In the genomic region with DNA sequence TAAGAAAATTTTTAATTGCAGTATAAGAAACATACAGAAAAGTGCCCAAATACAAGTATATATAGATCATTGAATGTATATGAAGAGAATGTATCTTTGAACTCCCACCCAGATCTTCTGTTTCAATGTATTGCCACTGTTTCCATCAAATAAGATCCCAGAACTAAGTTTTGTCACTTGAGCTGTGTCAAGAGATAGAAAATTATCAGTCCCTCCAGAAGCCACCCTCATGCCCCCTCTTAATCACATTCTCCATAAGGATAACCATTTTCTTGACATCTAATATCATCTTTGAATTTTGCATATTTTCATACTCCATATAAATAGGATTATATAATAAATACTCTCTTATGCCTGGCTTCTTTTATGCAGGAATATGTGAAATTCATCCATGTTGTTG, we compare ENCODE assay signal across 37 cellular contexts. TPM values are rescaled to one million over a fixed set of nuclear protein-coding genes. Genes with fewer than 3 reads are reported as not detected.
"Had no signal": no experiment of that assay in that cellular context is flagged by ENCODE, and none has a peak within 500 bp of the region (broad histone marks: within the 10 kb centered on the region; RNA-seq: fewer than 3 reads in every experiment).

No MANE protein-coding gene starts in this region.

- DNase-seq: activated B cell treated with CpG ODN at 0.5 μM for 24 hours; activated CD4-positive, alpha-beta memory T cell treated with anti-CD3 and anti-CD28 coated beads, Interleukin-2, amount 10 ng/mL, durations not matched to agents 7 days and 5 days; activated CD4-positive, alpha-beta T cell treated with anti-CD3 and anti-CD28 coated beads for 4 hours; activated CD4-positive, alpha-beta T cell treated with anti-CD3 and anti-CD28 coated beads, Interleukin-2, amount 10 ng/mL, durations not matched to agents 24 days and 14 days; activated CD4-positive, alpha-beta T cell treated with anti-CD3 and anti-CD28 coated beads, Interleukin-2, amount 50 U/mL, for 48 hours; activated CD4-positive, CD25-positive, alpha-beta regulatory T cell treated with anti-CD3 and anti-CD28 coated beads, Interleukin-2, amount 50 U/mL, for 72 hours; activated CD8-positive, alpha-beta memory T cell treated with anti-CD3 and anti-CD28 coated beads for 24 hours; activated CD8-positive, alpha-beta memory T cell treated with anti-CD3 and anti-CD28 coated beads, Interleukin-2, amount 10 ng/mL, durations not matched to agents 7 days and 5 days; activated CD8-positive, alpha-beta memory T cell treated with anti-CD3 and anti-CD28 coated beads, Interleukin-2, amount 50 U/mL, for 48 hours; activated CD8-positive, alpha-beta T cell treated with anti-CD3 and anti-CD28 coated beads, Interleukin-2, amount 10 ng/mL, durations not matched to agents 7 days and 5 days; activated effector memory CD4-positive, alpha-beta T cell treated with anti-CD3 and anti-CD28 coated beads, Interleukin-2, amount 50 U/mL, for 16 hours; activated gamma-delta T cell treated with Interleukin-2 at 50 U/mL for 16 hours; activated naive CD4-positive, alpha-beta T cell; activated naive CD4-positive, alpha-beta T cell treated with anti-CD3 and anti-CD28 coated beads for 36 hours; activated naive CD4-positive, alpha-beta T cell treated with anti-CD3 and anti-CD28 coated beads, Interleukin-2, amount 50 U/mL, for 16 hours; activated naive CD8-positive, alpha-beta T cell treated with anti-CD3 and anti-CD28 coated beads for 36 hours; activated T-cell treated with anti-CD3 and anti-CD28 coated beads, Interleukin-2, amount 50 U/mL, for 24 hours; activated T-cell treated with anti-CD3 and anti-CD28 coated beads, Interleukin-2, amount 50 U/mL, for 72 hours; adrenal gland; amniotic stem cell; aorta; body of pancreas; brain microvascular endothelial cell; central memory CD4-positive, alpha-beta T cell; T-helper 1 cell; T-helper 2 cell; T-helper 9 cell had no signal

- H3K4me3 Mint-ChIP-seq: activated B cell treated with CpG ODN at 0.5 μM for 24 hours; activated CD4-positive, alpha-beta memory T cell treated with anti-CD3 and anti-CD28 coated beads, Interleukin-2, amount 10 ng/mL, durations not matched to agents 7 days and 5 days; activated CD4-positive, alpha-beta T cell treated with anti-CD3 and anti-CD28 coated beads, Interleukin-2, amount 10 ng/mL, durations not matched to agents 24 days and 14 days; activated CD8-positive, alpha-beta memory T cell treated with anti-CD3 and anti-CD28 coated beads, Interleukin-2, amount 10 ng/mL, durations not matched to agents 7 days and 5 days; activated CD8-positive, alpha-beta T cell treated with anti-CD3 and anti-CD28 coated beads, Interleukin-2, amount 10 ng/mL, durations not matched to agents 7 days and 5 days; activated naive CD4-positive, alpha-beta T cell treated with anti-CD3 and anti-CD28 coated beads for 36 hours; activated naive CD8-positive, alpha-beta T cell treated with anti-CD3 and anti-CD28 coated beads for 36 hours; activated T-cell treated with anti-CD3 and anti-CD28 coated beads, Interleukin-2, amount 50 U/mL, for 24 hours; activated T-cell treated with anti-CD3 and anti-CD28 coated beads, Interleukin-2, amount 50 U/mL, for 72 hours; activated T-helper 1 cell treated with anti-CD3 and anti-CD28 coated beads, Interleukin-12 subunit alpha, Interleukin-12 subunit beta, Interleukin-2, Interleukin-4 antibody, amounts not matched to agents 30 ng/mL and 10 ng/mL and 1 ng/mL, durations not matched to agents 14 hours and 24 hours and 36 hours; activated T-helper 17 cell treated with anti-CD3 and anti-CD28 coated beads, Interleukin-2, amount 50 U/mL, for 72 hours; T-helper 1 cell treated with Interleukin-12 subunit alpha and Interleukin-12 subunit beta and Interleukin-4 antibody, amounts not matched to agents 30 μg/mL and 1 μg/mL, for 36 hours; T-helper 2 cell treated with Interferon-gamma antibody and Interleukin-4, amounts not matched to agents 5 μg/mL and 100 μg/mL, for 36 hours had no signal

- FAIRE-seq: astrocyte, TTC549 had no signal

- H3K9me3 Mint-ChIP-seq: activated CD4-positive, alpha-beta memory T cell treated with anti-CD3 and anti-CD28 coated beads, Interleukin-2, amount 10 ng/mL, durations not matched to agents 7 days and 5 days; activated naive CD4-positive, alpha-beta T cell treated with anti-CD3 and anti-CD28 coated beads, Interleukin-2, amount 50 U/mL, for 72 hours; activated T-cell treated with anti-CD3 and anti-CD28 coated beads, Interleukin-2, amount 50 U/mL, for 72 hours; activated T-helper 17 cell treated with anti-CD3 and anti-CD28 coated beads, Interleukin-2, amount 50 U/mL, for 72 hours; T-helper 1 cell treated with Interleukin-12 subunit alpha and Interleukin-12 subunit beta and Interleukin-4 antibody, amounts not matched to agents 30 μg/mL and 1 μg/mL, for 36 hours had no signal

- H3K4me1 Mint-ChIP-seq: activated T-helper 17 cell treated with anti-CD3 and anti-CD28 coated beads, Interleukin-2, amount 50 U/mL, for 72 hours had no signal

- H3K36me3 Mint-ChIP-seq: activated CD8-positive, alpha-beta memory T cell treated with anti-CD3 and anti-CD28 coated beads, Interleukin-2, amount 10 ng/mL, durations not matched to agents 7 days and 5 days had no signal

- H3K27ac Mint-ChIP-seq: activated B cell treated with CpG ODN at 0.5 μM for 24 hours; activated CD4-positive, alpha-beta memory T cell treated with anti-CD3 and anti-CD28 coated beads, Interleukin-2, amount 10 ng/mL, durations not matched to agents 7 days and 5 days; activated CD4-positive, alpha-beta T cell treated with anti-CD3 and anti-CD28 coated beads, Interleukin-2, amount 10 ng/mL, durations not matched to agents 24 days and 14 days; activated CD8-positive, alpha-beta memory T cell treated with anti-CD3 and anti-CD28 coated beads, Interleukin-2, amount 10 ng/mL, durations not matched to agents 7 days and 5 days; activated CD8-positive, alpha-beta T cell treated with anti-CD3 and anti-CD28 coated beads, Interleukin-2, amount 10 ng/mL, durations not matched to agents 7 days and 5 days; activated naive CD4-positive, alpha-beta T cell treated with anti-CD3 and anti-CD28 coated beads for 36 hours; activated naive CD4-positive, alpha-beta T cell treated with anti-CD3 and anti-CD28 coated beads, Interleukin-2, amount 50 U/mL, for 72 hours; activated naive CD8-positive, alpha-beta T cell treated with anti-CD3 and anti-CD28 coated beads for 36 hours; activated T-cell treated with anti-CD3 and anti-CD28 coated beads, Interleukin-2, amount 50 U/mL, for 24 hours; activated T-cell treated with anti-CD3 and anti-CD28 coated beads, Interleukin-2, amount 50 U/mL, for 72 hours; activated T-helper 1 cell treated with anti-CD3 and anti-CD28 coated beads, Interleukin-12 subunit alpha, Interleukin-12 subunit beta, Interleukin-2, Interleukin-4 antibody, amounts not matched to agents 30 ng/mL and 10 ng/mL and 1 ng/mL, durations not matched to agents 14 hours and 24 hours and 36 hours; activated T-helper 17 cell treated with anti-CD3 and anti-CD28 coated beads, Interleukin-2, amount 50 U/mL, for 72 hours; T-helper 1 cell treated with Interleukin-12 subunit alpha and Interleukin-12 subunit beta and Interleukin-4 antibody, amounts not matched to agents 30 μg/mL and 1 μg/mL, for 36 hours; T-helper 2 cell treated with Interferon-gamma antibody and Interleukin-4, amounts not matched to agents 5 μg/mL and 100 μg/mL, for 36 hours had no signal

RNA-seq across cellular contexts. Expression of gene GPX5, which starts 20.3 kb away (rescaled TPM):
- total RNA-seq: activated B cell treated with CpG ODN at 0.5 μM for 24 hours; activated CD4-positive, alpha-beta memory T cell treated with anti-CD3 and anti-CD28 coated beads, Interleukin-2, amount 10 ng/mL, durations not matched to agents 7 days and 5 days; activated CD4-positive, alpha-beta T cell treated with anti-CD3 and anti-CD28 coated beads, Interleukin-2, amount 10 ng/mL, durations not matched to agents 24 days and 14 days; activated CD8-positive, alpha-beta memory T cell treated with anti-CD3 and anti-CD28 coated beads, Interleukin-2, amount 10 ng/mL, durations not matched to agents 7 days and 5 days; activated CD8-positive, alpha-beta T cell treated with anti-CD3 and anti-CD28 coated beads, Interleukin-2, amount 10 ng/mL, durations not matched to agents 7 days and 5 days; activated naive CD4-positive, alpha-beta T cell treated with anti-CD3 and anti-CD28 coated beads for 36 hours; activated naive CD4-positive, alpha-beta T cell treated with anti-CD3 and anti-CD28 coated beads, Interleukin-2, amount 50 U/mL, for 72 hours; activated naive CD8-positive, alpha-beta T cell treated with anti-CD3 and anti-CD28 coated beads for 36 hours; activated T-cell treated with anti-CD3 and anti-CD28 coated beads, Interleukin-2, amount 50 U/mL, for 72 hours; activated T-helper 1 cell treated with anti-CD3 and anti-CD28 coated beads, Interleukin-12 subunit alpha, Interleukin-12 subunit beta, Interleukin-2, Interleukin-4 antibody, amounts not matched to agents 30 ng/mL and 10 ng/mL and 1 ng/mL, durations not matched to agents 14 hours and 24 hours and 36 hours; activated T-helper 17 cell treated with anti-CD3 and anti-CD28 coated beads, Interleukin-2, amount 50 U/mL, for 72 hours; adrenal gland; aorta; body of pancreas; breast epithelium; cardiac septum; cerebellum had no signal

RNA-seq across cellular contexts. Expression of gene GPX6, which starts 30.4 kb away (rescaled TPM):
- total RNA-seq: activated B cell treated with CpG ODN at 0.5 μM for 24 hours; activated CD4-positive, alpha-beta memory T cell treated with anti-CD3 and anti-CD28 coated beads, Interleukin-2, amount 10 ng/mL, durations not matched to agents 7 days and 5 days; activated CD4-positive, alpha-beta T cell treated with anti-CD3 and anti-CD28 coated beads, Interleukin-2, amount 10 ng/mL, durations not matched to agents 24 days and 14 days; activated CD8-positive, alpha-beta memory T cell treated with anti-CD3 and anti-CD28 coated beads, Interleukin-2, amount 10 ng/mL, durations not matched to agents 7 days and 5 days; activated CD8-positive, alpha-beta T cell treated with anti-CD3 and anti-CD28 coated beads, Interleukin-2, amount 10 ng/mL, durations not matched to agents 7 days and 5 days; activated naive CD4-positive, alpha-beta T cell treated with anti-CD3 and anti-CD28 coated beads for 36 hours; activated naive CD4-positive, alpha-beta T cell treated with anti-CD3 and anti-CD28 coated beads, Interleukin-2, amount 50 U/mL, for 72 hours; activated naive CD8-positive, alpha-beta T cell treated with anti-CD3 and anti-CD28 coated beads for 36 hours; activated T-cell treated with anti-CD3 and anti-CD28 coated beads, Interleukin-2, amount 50 U/mL, for 72 hours; activated T-helper 1 cell treated with anti-CD3 and anti-CD28 coated beads, Interleukin-12 subunit alpha, Interleukin-12 subunit beta, Interleukin-2, Interleukin-4 antibody, amounts not matched to agents 30 ng/mL and 10 ng/mL and 1 ng/mL, durations not matched to agents 14 hours and 24 hours and 36 hours; activated T-helper 17 cell treated with anti-CD3 and anti-CD28 coated beads, Interleukin-2, amount 50 U/mL, for 72 hours; adrenal gland; aorta; astrocyte; body of pancreas; breast epithelium; cardiac septum; cerebellum had no signal
